9 cellular contexts compared by ENCODE assay signal in genomic region chr10:51422311-51423120, GRCh38.
DNase-seq lines count a peak whose midpoint lies in the region; ATAC-seq and TF ChIP-seq lines count a peak whose summit lies in the region.
"Had no signal": no experiment of that assay in that cellular context is flagged by ENCODE, and none has a peak within 500 bp of the region (broad histone marks: within the 10 kb centered on the region; RNA-seq: fewer than 3 reads in every experiment).

No MANE protein-coding gene starts in this region.

- H3K36me3 Mint-ChIP-seq in brain (no peaks in the 10 kb centered on the region), immature natural killer cell (no peaks in the 10 kb centered on the region)
- H3K36me3 Mint-ChIP-seq: memory B cell had no signal

- H3K4me1 Mint-ChIP-seq in brain (peaks cover 33% of the 10 kb centered on the region), immature natural killer cell (peaks cover 5 to 7% of the 10 kb centered on the region in 2 donors)

- H3K9me3 ChIP-seq in AG04450 (ENCODE audit: control insufficient read depth, insufficient read depth, low read length): no peaks in the 10 kb centered on the region

- TF ChIP-seq CTCF in AG04450 (IDR thresholded peaks at IDR 0.05; ENCODE audit: low read depth, low read length) (peak; percentile 80), GM12865 (IDR thresholded peaks at IDR 0.05; ENCODE audit: insufficient read depth, low read depth, low read length, missing control alignments) (peak; percentile 62), brain (conservative IDR thresholded peaks at IDR 0.05) (peak; percentile 68 to 81)

- no peaks in the 10 kb centered on the region for H3K27me3 ChIP-seq in AG04450 (ENCODE audit: control insufficient read depth, insufficient read depth, low read length)

- H3K4me3 Mint-ChIP-seq in brain: peak overlapping the region in 2 of 5 experiments; percentile 3 to 40
- H3K4me3 Mint-ChIP-seq in immature natural killer cell: peak overlapping the region in 1 of 5 donors; percentile 1
- H3K4me3 Mint-ChIP-seq: memory B cell had no signal

- CTCF ChIA-PET in AG04450 (lab: Charles Lee): interaction anchor here (0.6 to 4.4 kb wide), 49 partner anchors 8 to 1069 kb away, joined by 3 to 66 read pairs (median 3); no protein-coding TSS in a partner anchor

- POLR2A ChIA-PET in AG04450 (lab: Yijun Ruan, JAX): no interaction called here

- peak; percentile 74 for ATAC-seq in HG02678 (IDR thresholded peaks at IDR 0.05; ENCODE audit: unreplicated experiment)

- H3K27ac Mint-ChIP-seq in brain: peak overlapping the region; percentile 0 to 72 (median 63)
- peak overlapping the region in 1 of 6 donors; percentile 42 for H3K27ac Mint-ChIP-seq in immature natural killer cell
- H3K27ac Mint-ChIP-seq: memory B cell had no signal

- no peak overlapping the region for H3K4me3 ChIP-seq in AG04450 (ENCODE audit: low read depth, low read length)
- no peak overlapping the region for H3K4me3 ChIP-seq in GM12865 (ENCODE audit: low read depth, low read length)

- peak; percentile 32 for DNase-seq in AG04450 (ENCODE audit: low read depth, low spot score)
- peak; percentile 54 for DNase-seq in GM12865 (ENCODE audit: low read depth)
- peak; percentile 38 for DNase-seq in NCI-H460 (ENCODE audit: extremely low read depth, low read depth)
- DNase-seq in immature natural killer cell: peak; percentile 20 to 54 (median 47)
- DNase-seq in stimulated activated CD4-positive, alpha-beta T cell treated with anti-CD3 and anti-CD28 coated beads, Interleukin-4, amount 100 ng/mL, for 24 hours: peak; percentile 8
- DNase-seq in GM19240 (ENCODE audit: insufficient read length, low spot score): no peak

- no peaks in the 10 kb centered on the region for H3K9me3 Mint-ChIP-seq in brain
- H3K9me3 Mint-ChIP-seq in immature natural killer cell: no peaks in the 10 kb centered on the region
- H3K9me3 Mint-ChIP-seq: memory B cell had no signal

- H3K27ac ChIP-seq in AG04450 (ENCODE audit: low read depth, low read length): no peak overlapping the region

- no peaks in the 10 kb centered on the region for H3K27me3 Mint-ChIP-seq in brain
- H3K27me3 Mint-ChIP-seq in immature natural killer cell (ENCODE audit: low read depth in 3 of 3): peaks cover 2 to 6% (median 5%) of the 10 kb centered on the region in 3 donors
- H3K27me3 Mint-ChIP-seq: memory B cell had no signal
